In the genomic region with DNA sequence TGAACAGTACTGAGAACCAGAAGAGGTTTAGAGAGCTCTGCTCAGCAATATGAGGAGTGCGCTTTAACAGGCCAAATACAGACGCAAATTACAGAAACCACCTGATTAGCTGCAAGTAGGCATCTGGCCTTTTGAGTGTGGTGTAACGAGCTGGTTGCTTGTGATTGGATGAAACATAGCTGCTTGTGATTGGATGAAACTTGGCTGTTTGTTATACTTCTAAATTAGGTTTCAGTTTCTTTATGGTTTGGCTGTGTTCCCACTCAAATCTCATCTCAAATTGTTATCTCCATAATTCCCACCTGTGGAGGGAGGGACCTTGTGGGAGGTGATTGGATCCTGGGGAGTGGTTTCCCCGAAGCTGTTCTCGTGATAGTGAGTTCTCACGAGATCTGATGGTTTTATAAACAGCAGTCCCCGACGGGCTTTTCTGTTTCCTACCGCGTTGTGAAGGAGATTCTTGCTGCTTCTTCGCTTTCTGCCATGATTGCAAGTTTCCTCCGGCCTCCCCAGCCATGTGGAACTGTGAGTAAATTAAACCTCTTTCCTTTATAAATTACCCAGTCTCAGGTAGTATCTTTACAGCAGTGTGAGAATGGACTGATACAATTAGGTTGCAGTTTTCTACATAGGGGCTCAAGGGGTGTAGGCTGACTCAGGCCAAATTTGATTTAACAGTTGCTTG, we compare ENCODE assay signal across 16 cellular contexts.
DNase-seq lines count a peak whose midpoint lies in the region; ATAC-seq, FAIRE-seq and TF ChIP-seq lines count a peak whose summit lies in the region.
"Had no signal": no experiment of that assay in that cellular context is flagged by ENCODE, and none has a peak within 500 bp of the region (broad histone marks: within the 10 kb centered on the region; RNA-seq: fewer than 3 reads in every experiment).

No MANE protein-coding gene starts in this region.

- RAD21 ChIA-PET in GM12878 (lab: Charles Lee; ENCODE audit: unreplicated experiment), result no interaction called here

- H3K27me3 ChIP-seq in GM12878 (replicated peaks in 1 of 2; ENCODE audit: control insufficient read depth in 2 of 2, insufficient read depth in 2 of 2, low read length in 1 of 2), result no peaks in the 10 kb centered on the region
- no peaks in the 10 kb centered on the region for H3K27me3 ChIP-seq in sigmoid colon

- H3K4me1 Mint-ChIP-seq in activated CD8-positive, alpha-beta memory T cell treated with anti-CD3 and anti-CD28 coated beads, Interleukin-2, amount 10 ng/mL, durations not matched to agents 7 days and 5 days, result no peaks in the 10 kb centered on the region
- H3K4me1 Mint-ChIP-seq: B cell; stimulated activated effector memory CD8-positive, alpha-beta T cell treated with anti-CD3 and anti-CD28 coated beads, Interleukin-12 subunit alpha, Interleukin-12 subunit beta, amount 100 ng/mL, for 72 hours had no signal

- H3K9me3 ChIP-seq in GM12878 (replicated peaks; ENCODE audit: control insufficient read depth, insufficient read depth, low read length), result no peaks in the 10 kb centered on the region
- H3K9me3 ChIP-seq in sigmoid colon, result peaks cover 0 to 1% (median 0%) of the 10 kb centered on the region in 4 donors

- TF ChIP-seq RAD21 in GM12878 (IDR thresholded peaks at IDR 0.05; ENCODE audit: insufficient read depth, low read depth, low read length), result no peak

- DNase-seq in DMS153 treated with DMSO at 0.1 percent for 48 hours (lab: John Stamatoyannopoulos, UW; ENCODE audit: unreplicated experiment) (peak; percentile 90), HT1080 (ENCODE audit: low read depth) (peak; percentile 6), NCI-H69 (lab: John Stamatoyannopoulos, UW) (peak; percentile 96), GM12878 (ENCODE audit: low read depth, low spot score) (no peak), activated T-cell treated with anti-CD3 and anti-CD28 coated beads for 4 hours (no peak), erythroblast (lab: John Stamatoyannopoulos, UW) (no peak), sigmoid colon (no peak)
- DNase-seq in activated CD8-positive, alpha-beta memory T cell treated with anti-CD3 and anti-CD28 coated beads, Interleukin-2, amount 10 ng/mL, durations not matched to agents 7 days and 5 days, result no peak
- DNase-seq: activated CD8-positive, alpha-beta T cell treated with anti-CD3 and anti-CD28 coated beads for 36 hours; midbrain; NCI-H82; stimulated activated CD4-positive, alpha-beta T cell treated with anti-CD3 and anti-CD28 coated beads, Interleukin-1b, Interleukin-23, amount 100 ng/mL, for 48 hours had no signal

- no peak overlapping the region for H3K4me3 ChIP-seq in GM12878
- H3K4me3 ChIP-seq in sigmoid colon, result no peak overlapping the region

- H3K79me2 ChIP-seq in GM12878 (ENCODE audit: control insufficient read depth, insufficient read depth, low read length), result no peaks in the 10 kb centered on the region

- POLR2A ChIA-PET in GM12878 (lab: Charles Lee), result interaction anchor here (0.6 kb wide), 1 partner anchor 38 kb away, joined by 3 read pairs; no protein-coding TSS in a partner anchor

- in situ Hi-C loops in GM12878 (cut with MboI), result no loop called here

- no peaks in the 10 kb centered on the region for H3K36me3 Mint-ChIP-seq in activated CD8-positive, alpha-beta memory T cell treated with anti-CD3 and anti-CD28 coated beads, Interleukin-2, amount 10 ng/mL, durations not matched to agents 7 days and 5 days
- H3K36me3 Mint-ChIP-seq: activated naive CD8-positive, alpha-beta T cell; stimulated activated effector memory CD8-positive, alpha-beta T cell treated with anti-CD3 and anti-CD28 coated beads, Interleukin-12 subunit alpha, Interleukin-12 subunit beta, amount 100 ng/mL, for 72 hours had no signal

- peak; percentile 81 for ATAC-seq in GM12878
- no peak for ATAC-seq in activated CD8-positive, alpha-beta memory T cell treated with anti-CD3 and anti-CD28 coated beads, Interleukin-2, amount 10 ng/mL, durations not matched to agents 7 days and 5 days
- ATAC-seq: activated CD8-positive, alpha-beta T cell treated with anti-CD3 and anti-CD28 coated beads for 36 hours; stimulated activated effector memory CD8-positive, alpha-beta T cell treated with anti-CD3 and anti-CD28 coated beads, Interleukin-12 subunit alpha, Interleukin-12 subunit beta, amount 100 ng/mL, for 72 hours had no signal

- H3K4me2 ChIP-seq in GM12878 (ENCODE audit: control insufficient read depth, insufficient read depth), result no peak overlapping the region

- FAIRE-seq in GM12878 (lab: Jason Lieb, UNC), result no peak

- intact Hi-C loops in GM12878 (cut with micrococcal nuclease; ENCODE audit: unreplicated experiment) (no loop called here), sigmoid colon (cut with DNase I) (no loop called here)

- H3K4me1 ChIP-seq in GM12878 (ENCODE audit: control insufficient read depth, insufficient read depth, low read length), result no peaks in the 10 kb centered on the region
- no peaks in the 10 kb centered on the region for H3K4me1 ChIP-seq in sigmoid colon

- TF ChIP-seq CTCF in GM12878 (IDR thresholded peaks at IDR 0.05 in 2 of 3, conservative IDR thresholded peaks at IDR 0.05 in 1 of 3; ENCODE audit: control insufficient read depth in 2 of 3, extremely low read depth in 1 of 3, insufficient read depth in 1 of 3, low read depth in 3 of 3, low read length in 3 of 3), result no peak
- TF ChIP-seq CTCF in sigmoid colon (IDR thresholded peaks at IDR 0.05), result no peak

- no peak overlapping the region for H3K27ac Mint-ChIP-seq in activated CD8-positive, alpha-beta memory T cell treated with anti-CD3 and anti-CD28 coated beads, Interleukin-2, amount 10 ng/mL, durations not matched to agents 7 days and 5 days
- H3K27ac Mint-ChIP-seq: activated CD8-positive, alpha-beta T cell treated with anti-CD3 and anti-CD28 coated beads for 36 hours; activated naive CD8-positive, alpha-beta T cell; B cell; progenitor cell of endocrine pancreas; stimulated activated effector memory CD8-positive, alpha-beta T cell treated with anti-CD3 and anti-CD28 coated beads, Interleukin-12 subunit alpha, Interleukin-12 subunit beta, amount 100 ng/mL, for 72 hours had no signal

- no peaks in the 10 kb centered on the region for H4K20me1 ChIP-seq in GM12878 (ENCODE audit: control insufficient read depth, insufficient read depth)

- no TSS peak for BruUV-seq in GM12878 (replicated peaks; lab: Mats Ljungman, UMichigan)

- no peak overlapping the region for H3K27ac ChIP-seq in GM12878 (ENCODE audit: control insufficient read depth, insufficient read depth)
- no peak overlapping the region for H3K27ac ChIP-seq in sigmoid colon

- no peak overlapping the region for H3K4me3 Mint-ChIP-seq in activated CD8-positive, alpha-beta memory T cell treated with anti-CD3 and anti-CD28 coated beads, Interleukin-2, amount 10 ng/mL, durations not matched to agents 7 days and 5 days
- H3K4me3 Mint-ChIP-seq: activated CD8-positive, alpha-beta T cell treated with anti-CD3 and anti-CD28 coated beads for 36 hours; activated naive CD8-positive, alpha-beta T cell; B cell; stimulated activated effector memory CD8-positive, alpha-beta T cell treated with anti-CD3 and anti-CD28 coated beads, Interleukin-12 subunit alpha, Interleukin-12 subunit beta, amount 100 ng/mL, for 72 hours had no signal

- TF ChIP-seq EP300 in GM12878 (IDR thresholded peaks at IDR 0.05; ENCODE audit: borderline replicate concordance in 1 of 2, control insufficient read depth in 1 of 2, low read depth in 2 of 2, low read length in 2 of 2) (no peak), sigmoid colon (IDR thresholded peaks at IDR 0.05) (no peak)

- H3K27me3 Mint-ChIP-seq in activated CD8-positive, alpha-beta memory T cell treated with anti-CD3 and anti-CD28 coated beads, Interleukin-2, amount 10 ng/mL, durations not matched to agents 7 days and 5 days, result no peaks in the 10 kb centered on the region
- H3K27me3 Mint-ChIP-seq: activated CD8-positive, alpha-beta T cell treated with anti-CD3 and anti-CD28 coated beads for 36 hours; B cell; progenitor cell of endocrine pancreas had no signal

- WGBS in GM12878 (ENCODE audit: insufficient coverage, insufficient replicate concordance, low lambda C conversion rate, missing lambda C conversion rate), result 60% methylated on average over 12 of the region's 12 CpGs
- WGBS in sigmoid colon, 2 donors, result 76 to 88% methylated on average over 12 of the region's 12 CpGs

- no peaks in the 10 kb centered on the region for H3K9me3 Mint-ChIP-seq in activated CD8-positive, alpha-beta memory T cell treated with anti-CD3 and anti-CD28 coated beads, Interleukin-2, amount 10 ng/mL, durations not matched to agents 7 days and 5 days (ENCODE audit: low read depth)

- SMC1A ChIA-PET in GM12878 (lab: Charles Lee; ENCODE audit: uncharacterized antibody, unreplicated experiment), result no interaction called here

- TF ChIP-seq POLR2A in GM12878 (IDR thresholded peaks at IDR 0.05; ENCODE audit: low read depth, low read length) (no peak), erythroblast (IDR thresholded peaks at IDR 0.05; ENCODE audit: low read length) (no peak), sigmoid colon (IDR thresholded peaks at IDR 0.05) (no peak)

- H3K36me3 ChIP-seq in GM12878 (ENCODE audit: control insufficient read depth in 2 of 2, insufficient read depth in 2 of 2, low read length in 1 of 2), result no peaks in the 10 kb centered on the region
- no peaks in the 10 kb centered on the region for H3K36me3 ChIP-seq in sigmoid colon

- H2AFZ ChIP-seq in GM12878 (ENCODE audit: control insufficient read depth, low read depth, low read length), result no peak overlapping the region; the same call in 1 of the 2 replicates

- CTCF ChIA-PET in GM12878 (lab: Yijun Ruan, JAX), result interaction anchor here (0.6 kb wide), 1 partner anchor 127 kb away, joined by 3 read pairs; no protein-coding TSS in a partner anchor
- CTCF ChIA-PET in activated CD8-positive, alpha-beta memory T cell treated with anti-CD3 and anti-CD28 coated beads, Interleukin-2, amount 10 ng/mL, durations not matched to agents 7 days and 5 days (lab: Charles Lee), result no interaction called here

- H3K9ac ChIP-seq in GM12878 (ENCODE audit: control insufficient read depth, insufficient read depth, low read length), result no peak overlapping the region

TF ChIP-seq in GM12878, 131 proteins besides CTCF, POLR2A, EP300 and RAD21:
- no peak for TF ChIP-seq KAT2A (conservative IDR thresholded peaks at IDR 0.05; ENCODE audit: control insufficient read depth, low read depth, low read length)
TF ChIP-seq in GM12878: peak in this region for 0.

Comparison
In these comparisons a context has a peak if more than half of its experiments do, and no peak if none do; other contexts are left out.
1. DNase-seq: peak in DMS153 treated with DMSO at 0.1 percent for 48 hours (single experiment), HT1080 (single experiment) and NCI-H69 (single experiment); none in GM12878 (single experiment), activated T-cell treated with anti-CD3 and anti-CD28 coated beads for 4 hours (single experiment), activated CD8-positive, alpha-beta memory T cell treated with anti-CD3 and anti-CD28 coated beads, Interleukin-2, amount 10 ng/mL, durations not matched to agents 7 days and 5 days (single experiment), erythroblast (0 of 2) and sigmoid colon (single experiment).